14 cellular contexts compared by ENCODE assay signal in genomic region chr5:5505848-5506247, GRCh38.
DNase-seq lines count a peak whose midpoint lies in the region; ATAC-seq and TF ChIP-seq lines count a peak whose summit lies in the region.
"Had no signal": no experiment of that assay in that cellular context is flagged by ENCODE, and none has a peak within 500 bp of the region (broad histone marks: within the 10 kb centered on the region; RNA-seq: fewer than 3 reads in every experiment).

No MANE protein-coding gene starts in this region.

- no peak overlapping the region for H3K27ac Mint-ChIP-seq in stimulated activated naive B cell treated with anti-CD40 and anti-IgM and Interleukin-4, amounts not matched to agents 10 μg/mL and 1 μg/mL and 100 μg/mL, for 72 hours
- H3K27ac Mint-ChIP-seq in activated CD4-positive, alpha-beta memory T cell treated with anti-CD3 and anti-CD28 coated beads for 36 hours = no peak overlapping the region
- H3K27ac Mint-ChIP-seq: CD4-positive, alpha-beta memory T cell had no signal

- H3K36me3 ChIP-seq in DOHH2 (ENCODE audit: control insufficient read depth, low read length) = no peaks in the 10 kb centered on the region
- no peaks in the 10 kb centered on the region for H3K36me3 ChIP-seq in effector memory CD4-positive, alpha-beta T cell (ENCODE audit: control insufficient read depth, insufficient read depth, low read length)

- no peak overlapping the region for H3K4me3 Mint-ChIP-seq in stimulated activated naive B cell treated with anti-CD40 and anti-IgM and Interleukin-4, amounts not matched to agents 10 μg/mL and 1 μg/mL and 100 μg/mL, for 72 hours
- H3K4me3 Mint-ChIP-seq in activated CD4-positive, alpha-beta memory T cell treated with anti-CD3 and anti-CD28 coated beads for 36 hours = no peak overlapping the region
- H3K4me3 Mint-ChIP-seq: CD4-positive, alpha-beta memory T cell had no signal

- CTCF ChIA-PET in activated CD4-positive, alpha-beta memory T cell treated with anti-CD3 and anti-CD28 coated beads for 36 hours (lab: Charles Lee) = no interaction called here

- H3K9me2 ChIP-seq in DOHH2 (replicated peaks; ENCODE audit: control insufficient read depth, low read length) = no peaks in the 10 kb centered on the region

- no peaks in the 10 kb centered on the region for H3F3A ChIP-seq in DOHH2 (ENCODE audit: control insufficient read depth, insufficient read depth)

- no peak for DNase-seq in stimulated activated naive B cell treated with anti-CD40 and anti-IgM and Interleukin-4, amounts not matched to agents 10 μg/mL and 1 μg/mL and 100 μg/mL, for 72 hours
- DNase-seq in DMS53 (lab: John Stamatoyannopoulos, UW) = no peak
- no peak for DNase-seq in activated CD4-positive, alpha-beta memory T cell treated with anti-CD3 and anti-CD28 coated beads for 36 hours
- no peak for DNase-seq in effector memory CD4-positive, alpha-beta T cell
- DNase-seq: ACHN; CD4-positive, alpha-beta memory T cell; DMS153; Karpas-422 had no signal

- peaks cover 2 to 7% of the 10 kb centered on the region in 2 donors for H3K36me3 Mint-ChIP-seq in stimulated activated naive B cell treated with anti-CD40 and anti-IgM and Interleukin-4, amounts not matched to agents 10 μg/mL and 1 μg/mL and 100 μg/mL, for 72 hours
- H3K36me3 Mint-ChIP-seq in activated CD4-positive, alpha-beta memory T cell treated with anti-CD3 and anti-CD28 coated beads for 36 hours = peaks cover 11% of the 10 kb centered on the region

- no peaks in the 10 kb centered on the region for H3K9me3 ChIP-seq in DOHH2 (ENCODE audit: control insufficient read depth, insufficient read depth, low read length)
- H3K9me3 ChIP-seq in effector memory CD4-positive, alpha-beta T cell (ENCODE audit: control insufficient read depth, low read length) = no peaks in the 10 kb centered on the region

- H3K27ac ChIP-seq in DOHH2 (ENCODE audit: low read depth, low read length) = no peak overlapping the region
- no peak overlapping the region for H3K27ac ChIP-seq in effector memory CD4-positive, alpha-beta T cell (ENCODE audit: insufficient read depth, low read length, poor library complexity, severe bottlenecking)
- H3K27ac ChIP-seq: C4-2B had no signal

- POLR2A ChIA-PET in activated CD4-positive, alpha-beta memory T cell treated with anti-CD3 and anti-CD28 coated beads for 36 hours (lab: Charles Lee) = no interaction called here

- H3K4me2 ChIP-seq in DOHH2 (ENCODE audit: low read length) = peak overlapping the region; percentile 53

- no peaks in the 10 kb centered on the region for H3K27me3 ChIP-seq in DOHH2 (ENCODE audit: control insufficient read depth, low read length)
- H3K27me3 ChIP-seq in effector memory CD4-positive, alpha-beta T cell (replicated peaks; ENCODE audit: control insufficient read depth, insufficient read depth, low read length, poor library complexity, severe bottlenecking) = no peaks in the 10 kb centered on the region

- peaks cover 19% of the 10 kb centered on the region for H3K4me1 ChIP-seq in DOHH2 (ENCODE audit: control insufficient read depth, low read length)
- no peaks in the 10 kb centered on the region for H3K4me1 ChIP-seq in effector memory CD4-positive, alpha-beta T cell (ENCODE audit: control insufficient read depth, insufficient read depth, low read length, poor library complexity, severe bottlenecking)

- peaks cover 3 to 4% of the 10 kb centered on the region in 2 donors for H3K4me1 Mint-ChIP-seq in stimulated activated naive B cell treated with anti-CD40 and anti-IgM and Interleukin-4, amounts not matched to agents 10 μg/mL and 1 μg/mL and 100 μg/mL, for 72 hours
- H3K4me1 Mint-ChIP-seq in activated CD4-positive, alpha-beta memory T cell treated with anti-CD3 and anti-CD28 coated beads for 36 hours (ENCODE audit: low read depth) = no peaks in the 10 kb centered on the region
- H3K4me1 Mint-ChIP-seq: CD4-positive, alpha-beta memory T cell had no signal

- ATAC-seq in GM19328 (IDR thresholded peaks at IDR 0.05; ENCODE audit: unreplicated experiment) (peak; percentile 62), HG02884 (IDR thresholded peaks at IDR 0.05; ENCODE audit: unreplicated experiment) (peak; percentile 64)
- ATAC-seq in stimulated activated naive B cell treated with anti-CD40 and anti-IgM and Interleukin-4, amounts not matched to agents 10 μg/mL and 1 μg/mL and 100 μg/mL, for 72 hours (replicated peaks) = peak; percentile 38 to 53
- ATAC-seq: HCT116, K562 had no signal

- no peak for TF ChIP-seq CTCF in DOHH2 (IDR thresholded peaks at IDR 0.05; ENCODE audit: low read depth, low read length, poor library complexity, severe bottlenecking)

- peaks cover 4 to 14% of the 10 kb centered on the region in 2 donors for H3K9me3 Mint-ChIP-seq in stimulated activated naive B cell treated with anti-CD40 and anti-IgM and Interleukin-4, amounts not matched to agents 10 μg/mL and 1 μg/mL and 100 μg/mL, for 72 hours
- H3K9me3 Mint-ChIP-seq in activated CD4-positive, alpha-beta memory T cell treated with anti-CD3 and anti-CD28 coated beads for 36 hours = peaks cover 6% of the 10 kb centered on the region

- peaks cover 43 to 54% of the 10 kb centered on the region in 2 donors for H3K27me3 Mint-ChIP-seq in stimulated activated naive B cell treated with anti-CD40 and anti-IgM and Interleukin-4, amounts not matched to agents 10 μg/mL and 1 μg/mL and 100 μg/mL, for 72 hours
- H3K27me3 Mint-ChIP-seq in activated CD4-positive, alpha-beta memory T cell treated with anti-CD3 and anti-CD28 coated beads for 36 hours = peaks cover 41% of the 10 kb centered on the region

- H3K4me3 ChIP-seq in DOHH2 (ENCODE audit: low read length) = 0 out of 2 replicates have a peak overlapping the region, but pooled peaks have one; percentile 18
- H3K4me3 ChIP-seq in effector memory CD4-positive, alpha-beta T cell (ENCODE audit: insufficient read depth, low read depth, low read length, poor library complexity, severe bottlenecking) = no peak overlapping the region
- H3K4me3 ChIP-seq: K562 had no signal

- no peaks in the 10 kb centered on the region for H3K79me2 ChIP-seq in DOHH2 (ENCODE audit: control insufficient read depth, low read length)

- intact Hi-C loops in activated CD4-positive, alpha-beta memory T cell treated with anti-CD3 and anti-CD28 coated beads for 36 hours (cut with micrococcal nuclease) = no loop called here

- H4K20me1 ChIP-seq in DOHH2 (ENCODE audit: control insufficient read depth, insufficient read depth, low read depth, low read length) = no peaks in the 10 kb centered on the region
